8 cellular contexts compared by ENCODE assay signal in the genomic region with DNA sequence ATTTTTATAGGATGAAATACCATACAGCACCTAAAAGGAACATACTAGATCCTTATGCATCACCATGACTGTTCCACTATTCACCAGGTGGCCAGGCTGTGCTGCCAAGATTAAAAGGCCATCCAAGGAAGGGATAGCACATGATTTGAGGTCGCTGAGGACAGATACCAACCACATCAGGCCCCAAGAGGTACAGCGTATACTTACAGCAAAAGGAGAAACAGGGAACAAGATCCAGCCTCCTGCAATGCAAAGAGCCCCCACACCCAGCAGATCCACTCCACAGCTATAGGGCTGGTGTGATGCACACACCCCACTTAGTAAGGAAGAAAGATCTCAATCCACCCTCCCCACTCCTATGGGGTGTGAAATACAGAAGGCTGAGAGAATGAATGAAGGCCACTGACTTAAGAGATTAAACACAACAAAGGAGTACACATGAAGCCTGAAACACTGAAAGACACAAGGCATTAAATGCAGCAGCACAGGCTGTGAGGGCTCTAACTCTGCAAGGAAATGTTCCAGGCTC. TPM values are rescaled to one million over a fixed set of nuclear protein-coding genes. Genes with fewer than 3 reads are reported as not detected.
DNase-seq lines count a peak whose midpoint lies in the region; ATAC-seq and TF ChIP-seq lines count a peak whose summit lies in the region.

No MANE protein-coding gene starts in this region.

- H3K27me3 Mint-ChIP-seq in activated T-cell treated with anti-CD3 and anti-CD28 coated beads, Interleukin-2, amount 50 U/mL, for 24 hours, result no peaks in the 10 kb centered on the region

- TF ChIP-seq CTCF in RWPE2 (IDR thresholded peaks at IDR 0.05; ENCODE audit: poor library complexity, severe bottlenecking) (no peak), epithelial cell of proximal tubule (conservative IDR thresholded peaks at IDR 0.05; ENCODE audit: low read depth, low read length) (no peak), neural cell (IDR thresholded peaks at IDR 0.05; ENCODE audit: poor library complexity, severe bottlenecking) (peak; percentile 14)

- no peak for TF ChIP-seq EP300 in neural cell (conservative IDR thresholded peaks at IDR 0.05; ENCODE audit: poor library complexity, severe bottlenecking)

- H3K4me3 Mint-ChIP-seq in activated T-cell treated with anti-CD3 and anti-CD28 coated beads, Interleukin-2, amount 50 U/mL, for 24 hours, result peak overlapping the region; percentile 90

- H3K4me2 ChIP-seq in neural cell (ENCODE audit: low read length), result peak overlapping the region; percentile 71

- H2AFZ ChIP-seq in neural cell (ENCODE audit: low read depth, low read length), result peak overlapping the region; percentile 51

- H3K9me3 ChIP-seq in RWPE2 (ENCODE audit: severe bottlenecking) (peaks cover 9% of the 10 kb centered on the region), neural cell (ENCODE audit: low read length) (no peaks in the 10 kb centered on the region)

- H4K20me1 ChIP-seq in neural cell (ENCODE audit: insufficient read depth), result no peaks in the 10 kb centered on the region

- peaks cover 6% of the 10 kb centered on the region for H3K9me3 Mint-ChIP-seq in activated T-cell treated with anti-CD3 and anti-CD28 coated beads, Interleukin-2, amount 50 U/mL, for 24 hours

- ATAC-seq in RWPE2 (ENCODE audit: low read depth), result peak; percentile 11; the same call in 2 of the 3 replicates

- TF ChIP-seq RAD21 in neural cell (conservative IDR thresholded peaks at IDR 0.05), result no peak

- peaks cover 39% of the 10 kb centered on the region for H3K36me3 Mint-ChIP-seq in activated T-cell treated with anti-CD3 and anti-CD28 coated beads, Interleukin-2, amount 50 U/mL, for 24 hours (ENCODE audit: low read depth)

- peaks cover 53% of the 10 kb centered on the region for H3K79me2 ChIP-seq in neural cell (replicated peaks; ENCODE audit: insufficient read depth, low read length)

- H3K27me3 ChIP-seq in RWPE2 (ENCODE audit: insufficient read depth, poor library complexity, severe bottlenecking) (no peaks in the 10 kb centered on the region), neural cell (ENCODE audit: insufficient read depth, low read depth, low read length) (no peaks in the 10 kb centered on the region)

- H3K4me1 Mint-ChIP-seq in activated T-cell treated with anti-CD3 and anti-CD28 coated beads, Interleukin-2, amount 50 U/mL, for 24 hours (ENCODE audit: low read depth), result peaks cover 38% of the 10 kb centered on the region

- peak overlapping the region; percentile 94 for H3K27ac Mint-ChIP-seq in activated T-cell treated with anti-CD3 and anti-CD28 coated beads, Interleukin-2, amount 50 U/mL, for 24 hours

- H3K36me3 ChIP-seq in RWPE2 (ENCODE audit: low read depth) (peaks cover 12% of the 10 kb centered on the region), neural cell (ENCODE audit: insufficient read depth, low read length) (no peaks in the 10 kb centered on the region)

- no peaks in the 10 kb centered on the region for H3K9me2 ChIP-seq in neural cell (ENCODE audit: insufficient read depth, low read length)

- peak overlapping the region; percentile 92 for H3K9ac ChIP-seq in neural cell (ENCODE audit: low read length)

- DNase-seq in activated T-cell treated with anti-CD3 and anti-CD28 coated beads, Interleukin-2, amount 50 U/mL, for 24 hours, result no peak
- DNase-seq in activated T-cell treated with anti-CD3 and anti-CD28 coated beads for 4 hours (no peak), RWPE2 (ENCODE audit: low spot score) (no peak), epithelial cell of proximal tubule (ENCODE audit: low read depth) (no peak), cerebellar nuclear complex (lab: John Stamatoyannopoulos, UW) (no peak), kidney tubule cell (ENCODE audit: low spot score) (no peak)
- DNase-seq in stimulated activated naive CD4-positive, alpha-beta T cell treated with Interleukin-2 at 50 U/mL for 16 hours (lab: John Stamatoyannopoulos, UW), result no peak

- no peaks in the 10 kb centered on the region for H3K4me1 ChIP-seq in RWPE2 (ENCODE audit: insufficient read depth, poor library complexity, severe bottlenecking)

- peak overlapping the region; percentile 87 for H3K4me3 ChIP-seq in RWPE2 (ENCODE audit: severe bottlenecking)
- H3K4me3 ChIP-seq in epithelial cell of proximal tubule (ENCODE audit: low read depth, low read length), result peak overlapping the region; percentile 87
- H3K4me3 ChIP-seq in neural cell (ENCODE audit: low read length), result peak overlapping the region; percentile 83

- H3F3A ChIP-seq in neural cell (ENCODE audit: insufficient read depth, low read length, poor library complexity, severe bottlenecking), result no peaks in the 10 kb centered on the region

- peak overlapping the region; percentile 42 for H3K27ac ChIP-seq in RWPE2 (ENCODE audit: poor library complexity, severe bottlenecking)
- peak overlapping the region; percentile 78 for H3K27ac ChIP-seq in neural cell (ENCODE audit: low read length)

TF ChIP-seq in neural cell, 6 proteins besides CTCF, POLR2A, EP300 and RAD21:
- TF ChIP-seq EZH2 (IDR thresholded peaks at IDR 0.05; ENCODE audit: borderline replicate concordance, insufficient read depth, low read length, poor library complexity, severe bottlenecking), result no peak
- no peak for TF ChIP-seq SMC3 (conservative IDR thresholded peaks at IDR 0.05; ENCODE audit: poor library complexity)
- TF ChIP-seq, protein P1, sequence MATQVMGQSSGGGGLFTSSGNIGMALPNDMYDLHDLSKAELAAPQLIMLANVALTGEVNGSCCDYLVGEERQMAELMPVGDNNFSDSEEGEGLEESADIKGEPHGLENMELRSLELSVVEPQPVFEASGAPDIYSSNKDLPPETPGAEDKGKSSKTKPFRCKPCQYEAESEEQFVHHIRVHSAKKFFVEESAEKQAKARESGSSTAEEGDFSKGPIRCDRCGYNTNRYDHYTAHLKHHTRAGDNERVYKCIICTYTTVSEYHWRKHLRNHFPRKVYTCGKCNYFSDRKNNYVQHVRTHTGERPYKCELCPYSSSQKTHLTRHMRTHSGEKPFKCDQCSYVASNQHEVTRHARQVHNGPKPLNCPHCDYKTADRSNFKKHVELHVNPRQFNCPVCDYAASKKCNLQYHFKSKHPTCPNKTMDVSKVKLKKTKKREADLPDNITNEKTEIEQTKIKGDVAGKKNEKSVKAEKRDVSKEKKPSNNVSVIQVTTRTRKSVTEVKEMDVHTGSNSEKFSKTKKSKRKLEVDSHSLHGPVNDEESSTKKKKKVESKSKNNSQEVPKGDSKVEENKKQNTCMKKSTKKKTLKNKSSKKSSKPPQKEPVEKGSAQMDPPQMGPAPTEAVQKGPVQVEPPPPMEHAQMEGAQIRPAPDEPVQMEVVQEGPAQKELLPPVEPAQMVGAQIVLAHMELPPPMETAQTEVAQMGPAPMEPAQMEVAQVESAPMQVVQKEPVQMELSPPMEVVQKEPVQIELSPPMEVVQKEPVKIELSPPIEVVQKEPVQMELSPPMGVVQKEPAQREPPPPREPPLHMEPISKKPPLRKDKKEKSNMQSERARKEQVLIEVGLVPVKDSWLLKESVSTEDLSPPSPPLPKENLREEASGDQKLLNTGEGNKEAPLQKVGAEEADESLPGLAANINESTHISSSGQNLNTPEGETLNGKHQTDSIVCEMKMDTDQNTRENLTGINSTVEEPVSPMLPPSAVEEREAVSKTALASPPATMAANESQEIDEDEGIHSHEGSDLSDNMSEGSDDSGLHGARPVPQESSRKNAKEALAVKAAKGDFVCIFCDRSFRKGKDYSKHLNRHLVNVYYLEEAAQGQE (IDR thresholded peaks at IDR 0.05; ENCODE audit: borderline replicate concordance), result no peak
- no peak for TF ChIP-seq TAF1 (IDR thresholded peaks at IDR 0.05; ENCODE audit: low read depth)
- TF ChIP-seq POLR2AphosphoS5 (IDR thresholded peaks at IDR 0.05), result no peak
- TF ChIP-seq MXI1 (conservative IDR thresholded peaks at IDR 0.05; ENCODE audit: poor library complexity, severe bottlenecking), result no peak

RNA-seq across cellular contexts. Expression of a gene that starts 32.0 kb away (rescaled TPM):
- 3.6 and 4.3 TPM in 2 replicates for total RNA-seq in epithelial cell of proximal tubule
- polyA plus RNA-seq in neural cell, result 15.8 and 19.0 TPM in 2 replicates
- polyA minus RNA-seq in neural cell, result 54.0 and 56.5 TPM in 2 replicates

RNA-seq across cellular contexts. Expression of a gene that starts 45.5 kb away (rescaled TPM):
- total RNA-seq in epithelial cell of proximal tubule, result 3.5 and 5.7 TPM in 2 replicates
- polyA plus RNA-seq in neural cell, result 23.9 and 25.9 TPM in 2 replicates
- polyA minus RNA-seq in neural cell, result 31.1 and 36.0 TPM in 2 replicates
